ENCODE assay signal across 7 cellular contexts in genomic region chr2:218397502-218398436, GRCh38. TPM values are rescaled to one million over a fixed set of nuclear protein-coding genes. Genes with fewer than 3 reads are reported as not detected.
DNase-seq lines count a peak whose midpoint lies in the region; ATAC-seq and TF ChIP-seq lines count a peak whose summit lies in the region.

No MANE protein-coding gene starts in this region.

- H4K20me1 ChIP-seq in HCT116 (ENCODE audit: insufficient read depth) = no peaks in the 10 kb centered on the region

- peak overlapping the region; percentile 90 for H3K4me2 ChIP-seq in HCT116 (ENCODE audit: low read length)

- peaks cover 49 to 68% (median 66%) of the 10 kb centered on the region in 3 donors for H3K4me1 Mint-ChIP-seq in naive B cell

- no peaks in the 10 kb centered on the region for H3K27me3 Mint-ChIP-seq in naive B cell

- peak overlapping the region; percentile 69 to 97 (median 86) for H3K27ac Mint-ChIP-seq in naive B cell

- intact Hi-C loops in HCT116 (cut with micrococcal nuclease) (loop anchor here (2.0 kb wide), 2 partner anchors 105 to 171 kb away; partner anchors contain the start of genes CNOT9, TMBIM1 and USP37), aorta (cut with DNase I) (loop anchor here (1.0 to 10.0 kb wide), 4 partner anchors 95 to 213 kb away; no protein-coding TSS in a partner anchor)

- CTCF ChIA-PET in HCT116 (lab: Charles Lee) = interaction anchor here (0.8 to 2.6 kb wide), 2 partner anchors 127 to 450 kb away, joined by 4 to 22 read pairs; partner anchors contain the start of genes AAMP and PNKD

- BruUV-seq in HCT116 (replicated peaks; lab: Mats Ljungman, UMichigan) = TSS peak; percentile 77

- H3K4me1 ChIP-seq in HCT116 (ENCODE audit: control insufficient read depth in 1 of 2, insufficient read depth in 2 of 2, low read length in 2 of 2) (peaks cover 28 to 62% of the 10 kb centered on the region in 2 experiments), aorta (ENCODE audit: control insufficient read depth in 1 of 2, insufficient read depth in 2 of 2, low read length in 2 of 2) (no peaks in the 10 kb centered on the region)

- ATAC-seq in HCT116 (peak; percentile 29), naive B cell (ENCODE audit: low read depth in 2 of 2) (no peak), aorta (ENCODE audit: low FRiP score) (peak; percentile 13)

- RAD21 ChIA-PET in HCT116 (lab: Charles Lee; ENCODE audit: low non-redundant PET in 1 of 2, low total read pairs in 2 of 2, uncharacterized antibody in 2 of 2, unreplicated experiment in 2 of 2) = no interaction called here

- POLR2A ChIA-PET in HCT116 (lab: Charles Lee) = interaction anchor here (1.3 kb wide), 1 partner anchor 111 kb away, joined by 3 read pairs; no protein-coding TSS in a partner anchor

- H3K9me3 Mint-ChIP-seq in naive B cell = peaks cover 0 to 3% (median 0%) of the 10 kb centered on the region in 7 donors

- 1% methylated on average over 45 to 46 of the region's 46 CpGs for WGBS in aorta, 2 donors

- H3K36me3 Mint-ChIP-seq in naive B cell = no peaks in the 10 kb centered on the region

- H3K36me3 ChIP-seq in HCT116 (ENCODE audit: control insufficient read depth in 1 of 2, insufficient read depth in 2 of 2, low read length in 2 of 2) = peaks cover 4 to 10% of the 10 kb centered on the region in 2 experiments; a peak in 2 of 4 replicates
- H3K36me3 ChIP-seq in aorta (ENCODE audit: control insufficient read depth in 1 of 2, insufficient read depth in 2 of 2, low read length in 1 of 2) = peaks cover 0 to 3% of the 10 kb centered on the region in 2 donors

- H3K27ac ChIP-seq in HCT116 (ENCODE audit: low read depth, low read length) (peak overlapping the region; percentile 99), aorta (ENCODE audit: low read depth in 1 of 2, low read length in 2 of 2) (peak overlapping the region; percentile 84 to 97)

- TF ChIP-seq CTCF in HCT116 (IDR thresholded peaks at IDR 0.05 in 2 of 3, conservative IDR thresholded peaks at IDR 0.05 in 1 of 3; ENCODE audit: borderline replicate concordance in 1 of 3, insufficient read depth in 1 of 3, low read depth in 2 of 3, low read length in 2 of 3) = no peak

- H3K9me3 ChIP-seq in HCT116 (ENCODE audit: control insufficient read depth in 1 of 2, insufficient read depth in 1 of 2, low read depth in 1 of 2, low read length in 2 of 2) = no peaks in the 10 kb centered on the region
- no peaks in the 10 kb centered on the region for H3K9me3 ChIP-seq in aorta (ENCODE audit: control insufficient read depth, low read length)

- no peak overlapping the region for H2AFZ ChIP-seq in HCT116 (ENCODE audit: low read depth, low read length, poor library complexity, severe bottlenecking)

- H3K79me2 ChIP-seq in HCT116 (ENCODE audit: insufficient read depth, low read length) = peaks cover 38% of the 10 kb centered on the region

- H3K4me3 ChIP-seq in HCT116 (replicated peaks in 1 of 2; ENCODE audit: low read depth in 1 of 2, low read length in 2 of 2) (peak overlapping the region; percentile 63 to 85), aorta (ENCODE audit: low read length in 2 of 2) (peak overlapping the region; percentile 38 to 56)

- no peaks in the 10 kb centered on the region for H3K27me3 ChIP-seq in HCT116 (ENCODE audit: insufficient read depth, low read length)
- no peaks in the 10 kb centered on the region for H3K27me3 ChIP-seq in aorta (ENCODE audit: control insufficient read depth in 1 of 2, insufficient read depth in 2 of 2, low read length in 1 of 2)

- H3K9ac ChIP-seq in HCT116 (ENCODE audit: low read length) = peak overlapping the region; percentile 92

- no peaks in the 10 kb centered on the region for H3K9me2 ChIP-seq in HCT116 (ENCODE audit: insufficient read depth)

- H3K4me3 Mint-ChIP-seq in naive B cell = peak overlapping the region; percentile 82 to 100 (median 95)

- peak; percentile 69 for TF ChIP-seq POLR2A in HCT116 (IDR thresholded peaks at IDR 0.05; ENCODE audit: borderline replicate concordance, extremely low read depth, insufficient read depth, insufficient read length)

- DNase-seq in GM04503 (ENCODE audit: low read depth) (peak; percentile 54), HCT116 (ENCODE audit: low read depth, low spot score) (peak; percentile 58), NCI-H510A treated with DMSO at 0.1 percent for 48 hours (lab: John Stamatoyannopoulos, UW) (peak; percentile 94), fibroblast of gingiva (ENCODE audit: low read depth) (peak; percentile 68), naive B cell (peak; percentile 34), aorta (peak; percentile 88 to 90)
- peak; percentile 58 for DNase-seq in activated T-cell treated with anti-CD3 and anti-CD28 coated beads, Interleukin-2, amount 50 U/mL, for 1 hour

- TF ChIP-seq RAD21 in HCT116 (IDR thresholded peaks at IDR 0.05; ENCODE audit: low read depth) = no peak

TF ChIP-seq in HCT116, 20 proteins besides CTCF, POLR2A, EP300 and RAD21:
- TF ChIP-seq ZNF274 (IDR thresholded peaks at IDR 0.05; ENCODE audit: low read depth, low read length) (no peak), TCF7L2 (IDR thresholded peaks at IDR 0.05; ENCODE audit: borderline replicate concordance, extremely low read depth, insufficient read depth, insufficient read length) (peak; percentile 35), POLR2AphosphoS5 (IDR thresholded peaks at IDR 0.05; ENCODE audit: low read depth, low read length) (peak; percentile 68)

RNA-seq across cellular contexts. Expression of gene CTDSP1, which starts 1.9 kb away (rescaled TPM):
- total RNA-seq in HCT116 (2021; ENCODE audit: unreplicated experiment) = 90.7 TPM
- 79.4 and 89.3 TPM in 2 replicates for polyA plus RNA-seq in HCT116 (2012)
- 10 to 100 TPM in 5 of 6 donors, 1 to 10 TPM in 1; 10.0 to 13.8 (median 11.9) TPM for polyA plus RNA-seq in naive B cell (ENCODE audit: low read depth in 6 of 6)
- total RNA-seq in aorta = 100 to 1,000 TPM; 141 to 162 TPM
- polyA plus RNA-seq in aorta = 100 to 1,000 TPM in 1 of 2 donors, 10 to 100 TPM in 1; 61.6 to 137 TPM

RNA-seq across cellular contexts. Expression of gene SLC11A1, which starts 15.7 kb away (rescaled TPM):
- 0.42 TPM for total RNA-seq in HCT116 (2021; ENCODE audit: unreplicated experiment)
- 0.30 and 0.51 TPM in 2 replicates for polyA plus RNA-seq in HCT116 (2012)
- 1 to 10 TPM in 4 of 6 donors, under 1 TPM in 2; 0.82 to 2.4 (median 1.1) TPM for polyA plus RNA-seq in naive B cell (ENCODE audit: low read depth in 6 of 6)
- 10 to 100 TPM; 40.1 to 56.1 TPM for total RNA-seq in aorta
- polyA plus RNA-seq in aorta = 1 to 10 TPM; 1.9 to 4.1 TPM

RNA-seq across cellular contexts. Expression of gene VIL1, which starts 21.2 kb away (rescaled TPM):
- total RNA-seq in HCT116 (2021; ENCODE audit: unreplicated experiment) = 0.49 TPM
- polyA plus RNA-seq in HCT116 (2012) = 0.06 and 0.17 TPM in 2 replicates
- under 1 TPM; 0.06 to 0.43 (median 0.23) TPM for polyA plus RNA-seq in naive B cell (ENCODE audit: low read depth in 6 of 6)
- under 1 TPM in 1 of 2 donors, not detected in 1; 0.65 TPM for total RNA-seq in aorta
- 10 to 100 TPM in 1 of 2 donors, 1 to 10 TPM in 1; 1.1 to 40.3 TPM for polyA plus RNA-seq in aorta

RNA-seq across cellular contexts. Expression of gene CATIP, which starts 41.1 kb away (rescaled TPM):
- total RNA-seq in HCT116 (2021; ENCODE audit: unreplicated experiment) = 0.57 TPM
- polyA plus RNA-seq in HCT116 (2012) = 0.27 and 0.34 TPM in 2 replicates
- under 1 TPM in 1 of 6 donors, not detected in 5; 0.23 TPM for polyA plus RNA-seq in naive B cell (ENCODE audit: low read depth in 6 of 6)
- not detected for total RNA-seq in aorta
- polyA plus RNA-seq in aorta = under 1 TPM; 0.03 to 0.50 TPM

Comparison
In these comparisons a context has a peak if more than half of its experiments do, and no peak if none do; other contexts are left out.
1. DNase-seq: peak in every context shown above with its lines; median percentile 94 in NCI-H510A treated with DMSO at 0.1 percent for 48 hours; 89 in aorta; 68 in fibroblast of gingiva; 58 in HCT116; 58 in activated T-cell treated with anti-CD3 and anti-CD28 coated beads, Interleukin-2, amount 50 U/mL, for 1 hour; 54 in GM04503; 34 in naive B cell.
2. ATAC-seq: peak in HCT116 (single experiment) and aorta (single experiment); none in naive B cell (0 of 2).
3. RNA of gene SLC11A1, which starts 15.7 kb away (total RNA-seq): 40.1 to 56.1 TPM in aorta; 0.42 TPM in HCT116 (single experiment); every median in the first group is over 10 times any median in the second.